ENCODE assay signal across 10 cellular contexts in genomic region chr4:139223682-139224317, GRCh38. TPM values are rescaled to one million over a fixed set of nuclear protein-coding genes. Genes with fewer than 3 reads are reported as not detected.
DNase-seq lines count a peak whose midpoint lies in the region; ATAC-seq and TF ChIP-seq lines count a peak whose summit lies in the region.
"Had no signal": no experiment of that assay in that cellular context is flagged by ENCODE, and none has a peak within 500 bp of the region (broad histone marks: within the 10 kb centered on the region; RNA-seq: fewer than 3 reads in every experiment).

No MANE protein-coding gene starts in this region.

- no peak for TF ChIP-seq CTCF in PC-3 (conservative IDR thresholded peaks at IDR 0.05; ENCODE audit: low read depth, low read length)
- TF ChIP-seq CTCF in thyroid gland (IDR thresholded peaks at IDR 0.05) = no peak

- H3K4me1 ChIP-seq in PC-3 (ENCODE audit: insufficient read depth, low read length) (no peaks in the 10 kb centered on the region), thyroid gland (no peaks in the 10 kb centered on the region)
- H3K4me1 ChIP-seq: left lung had no signal

- POLR2A ChIA-PET in PC-3 (lab: Charles Lee; ENCODE audit: unreplicated experiment) = no interaction called here

- 83 to 92% methylated on average over 2 of the region's 2 CpGs for WGBS in thyroid gland, 2 donors

- peak in 2 of 3 donors; percentile 15 to 20 for DNase-seq in stimulated activated CD4-positive, alpha-beta T cell treated with anti-CD3 and anti-CD28 coated beads, Interleukin-12 subunit alpha, Interleukin-12 subunit beta, amount 100 ng/mL, for 48 hours (ENCODE audit: low read depth in 2 of 3, low spot score in 1 of 3)
- no peak for DNase-seq in stimulated activated CD4-positive, alpha-beta T cell treated with anti-CD3 and anti-CD28 coated beads, Interleukin-4, amount 100 ng/mL, for 24 hours
- DNase-seq in PC-3 = peak; percentile 37
- DNase-seq in erythroblast (lab: John Stamatoyannopoulos, UW) = peak; percentile 40 to 59
- DNase-seq in thyroid gland = peak; percentile 10 to 13
- DNase-seq in NCI-H128 (lab: John Stamatoyannopoulos, UW; ENCODE audit: unreplicated experiment) = no peak
- DNase-seq: left lung had no signal

- TF ChIP-seq POLR2A in erythroblast (IDR thresholded peaks at IDR 0.05; ENCODE audit: low read length) (no peak), thyroid gland (IDR thresholded peaks at IDR 0.05) (no peak)

- no peak for ATAC-seq in PC-3
- ATAC-seq in HG02973 (IDR thresholded peaks at IDR 0.05; ENCODE audit: unreplicated experiment) = no peak
- ATAC-seq in GM21423 (IDR thresholded peaks at IDR 0.05; ENCODE audit: unreplicated experiment) = no peak
- ATAC-seq: left lung had no signal

- H3K27ac ChIP-seq in PC-3 (ENCODE audit: low read length) (no peak overlapping the region), thyroid gland (no peak overlapping the region)
- H3K27ac ChIP-seq: left lung had no signal

- BruUV-seq in PC-3 (replicated peaks; lab: Mats Ljungman, UMichigan) = no TSS peak

- H3K4me3 ChIP-seq in PC-3 (ENCODE audit: low read length) (no peak overlapping the region), thyroid gland (replicated peaks in 1 of 3) (no peak overlapping the region)
- H3K4me3 ChIP-seq: left lung had no signal

- H3K36me3 ChIP-seq in PC-3 (ENCODE audit: low read depth, low read length) (no peaks in the 10 kb centered on the region), thyroid gland (no peaks in the 10 kb centered on the region)
- H3K36me3 ChIP-seq: left lung had no signal

- H3K9ac ChIP-seq in PC-3 (ENCODE audit: low read length) = no peak overlapping the region

- H3K9me3 ChIP-seq in PC-3 (ENCODE audit: low read length) (no peaks in the 10 kb centered on the region), thyroid gland (no peaks in the 10 kb centered on the region)
- H3K9me3 ChIP-seq: left lung had no signal

- H2AFZ ChIP-seq in PC-3 (ENCODE audit: low read length) = no peak overlapping the region

- H3K27me3 ChIP-seq in PC-3 (ENCODE audit: low read length) (no peaks in the 10 kb centered on the region), thyroid gland (no peaks in the 10 kb centered on the region)
- H3K27me3 ChIP-seq: left lung had no signal

- H3F3A ChIP-seq in PC-3 (ENCODE audit: low read length, unreplicated experiment) = no peaks in the 10 kb centered on the region

- intact Hi-C loops in PC-3 (cut with micrococcal nuclease) = no loop called here
- intact Hi-C loops in thyroid gland (cut with DNase I) = no loop called here

- H3K9me2 ChIP-seq in PC-3 (replicated peaks; ENCODE audit: low read length) = no peaks in the 10 kb centered on the region

- H3K79me2 ChIP-seq in PC-3 (ENCODE audit: low read length) = no peaks in the 10 kb centered on the region

- no peaks in the 10 kb centered on the region for H4K20me1 ChIP-seq in PC-3 (ENCODE audit: low read length)

- CTCF ChIA-PET in PC-3 (lab: Charles Lee) = interaction anchor here (0.6 kb wide), 1 partner anchor 126 kb away, joined by 3 read pairs; no protein-coding TSS in a partner anchor

- no peak overlapping the region for H3K4me2 ChIP-seq in PC-3 (ENCODE audit: low read length)

RNA-seq across cellular contexts. Expression of gene ELF2, which starts 46.8 kb away (rescaled TPM):
- 18.5 and 20.4 TPM in 2 replicates for total RNA-seq in PC-3 (2014; rRNA removed)
- total RNA-seq in thyroid gland = 10 to 100 TPM; 58.1 to 76.6 (median 65.0) TPM

RNA-seq across cellular contexts. Expression of gene MGARP, which starts 56.2 kb away (rescaled TPM):
- total RNA-seq in PC-3 (2014; rRNA removed) = 0.33 TPM in 1 of 2 replicates, not detected in the other
- total RNA-seq in thyroid gland = 1 to 10 TPM in 2 of 4 donors, under 1 TPM in 2; 0.71 to 2.1 (median 1.1) TPM
- total RNA-seq: T-helper 1 cell treated with Interleukin-12 subunit alpha and Interleukin-12 subunit beta and Interleukin-4 antibody, amounts not matched to agents 30 ng/mL and 1 ng/mL, for 36 hours had no signal

Comparison
In these comparisons a context has a peak if more than half of its experiments do, and no peak if none do; other contexts are left out.
1. DNase-seq: peak in stimulated activated CD4-positive, alpha-beta T cell treated with anti-CD3 and anti-CD28 coated beads, Interleukin-12 subunit alpha, Interleukin-12 subunit beta, amount 100 ng/mL, for 48 hours (2 of 3), PC-3 (single experiment), erythroblast (2 of 2) and thyroid gland (2 of 2); none in stimulated activated CD4-positive, alpha-beta T cell treated with anti-CD3 and anti-CD28 coated beads, Interleukin-4, amount 100 ng/mL, for 24 hours (single experiment) and NCI-H128 (single experiment).